8 cellular contexts compared by ENCODE assay signal in genomic region chr21:20997633-20998455, GRCh38. TPM values are rescaled to one million over a fixed set of nuclear protein-coding genes. Genes with fewer than 3 reads are reported as not detected.
DNase-seq lines count a peak whose midpoint lies in the region; ATAC-seq and TF ChIP-seq lines count a peak whose summit lies in the region.

Gene NCAM2, plus strand, starts transcription at chr21:20998409.

- BruUV-seq in MCF 10A (replicated peaks; lab: Mats Ljungman, UMichigan): no TSS peak

- intact Hi-C loops in MCF 10A (cut with micrococcal nuclease): loop anchor here (5.0 kb wide), 1 partner anchor 1794 kb away; no protein-coding TSS in a partner anchor

- no peak within 1 kb of the TSS for H3K4me3 Mint-ChIP-seq in MCF 10A (ENCODE audit: unreplicated experiment)
- H3K4me3 Mint-ChIP-seq in activated CD4-positive, alpha-beta memory T cell treated with anti-CD3 and anti-CD28 coated beads, Interleukin-2, amount 10 ng/mL, durations not matched to agents 7 days and 5 days: peak within 1 kb of the TSS; percentile 48

- 0 to 1% methylated on average over 68 to 86 of the region's 86 CpGs for WGBS in lung, 2 donors

- peaks cover 0 to 5% of the 10 kb centered on the region in 2 donors for H3K4me1 ChIP-seq in lung (ENCODE audit: control insufficient read depth in 2 of 2, insufficient read depth in 2 of 2, low read length in 2 of 2)

- TF ChIP-seq CTCF in MCF 10A (IDR thresholded peaks at IDR 0.05; ENCODE audit: unreplicated experiment) (no peak), lung (IDR thresholded peaks at IDR 0.05; ENCODE audit: control extremely low read depth, extremely low read depth) (no peak)

- H3K27me3 ChIP-seq in lung (ENCODE audit: control insufficient read depth, insufficient read depth): no peaks in the 10 kb centered on the region

- H3K4me3 ChIP-seq in lung: peak within 1 kb of the TSS; percentile 37

- no peaks in the 10 kb centered on the region for H3K36me3 Mint-ChIP-seq in MCF 10A (ENCODE audit: insufficient read depth, unreplicated experiment)
- H3K36me3 Mint-ChIP-seq in activated CD4-positive, alpha-beta memory T cell treated with anti-CD3 and anti-CD28 coated beads, Interleukin-2, amount 10 ng/mL, durations not matched to agents 7 days and 5 days (ENCODE audit: low read depth): no peaks in the 10 kb centered on the region

- peak; percentile 88 for ATAC-seq in lung (ENCODE audit: insufficient read depth, low FRiP score)

- in situ Hi-C loops in T47D (cut with HindIII; ENCODE audit: low pct_unique_long_range_greater_than_20kb, low sequenced_read_pairs): no loop called here

- H3K4me1 Mint-ChIP-seq in MCF 10A (ENCODE audit: insufficient read depth, unreplicated experiment): peaks cover 5% of the 10 kb centered on the region
- H3K4me1 Mint-ChIP-seq in activated CD4-positive, alpha-beta memory T cell treated with anti-CD3 and anti-CD28 coated beads, Interleukin-2, amount 10 ng/mL, durations not matched to agents 7 days and 5 days: peaks cover 11% of the 10 kb centered on the region

- POLR2A ChIA-PET in MCF 10A (lab: Yijun Ruan, JAX): no interaction called here
- POLR2A ChIA-PET in activated CD4-positive, alpha-beta memory T cell treated with anti-CD3 and anti-CD28 coated beads, Interleukin-2, amount 10 ng/mL, durations not matched to agents 7 days and 5 days (lab: Charles Lee): no interaction called here

- H3K27ac Mint-ChIP-seq in MCF 10A (ENCODE audit: low read depth, unreplicated experiment): no peak within 1 kb of the TSS
- H3K27ac Mint-ChIP-seq in activated CD4-positive, alpha-beta memory T cell treated with anti-CD3 and anti-CD28 coated beads, Interleukin-2, amount 10 ng/mL, durations not matched to agents 7 days and 5 days: no peak within 1 kb of the TSS

- H3K9me3 ChIP-seq in lung (ENCODE audit: control insufficient read depth in 2 of 2, insufficient read depth in 1 of 2, low read length in 1 of 2): no peaks in the 10 kb centered on the region

- CTCF ChIA-PET in MCF 10A (lab: Yijun Ruan, JAX): interaction anchor here (0.6 kb wide), 2 partner anchors 919 to 1272 kb away, joined by 3 to 4 read pairs; no protein-coding TSS in a partner anchor
- CTCF ChIA-PET in activated CD4-positive, alpha-beta memory T cell treated with anti-CD3 and anti-CD28 coated beads, Interleukin-2, amount 10 ng/mL, durations not matched to agents 7 days and 5 days (lab: Charles Lee): no interaction called here

- no peaks in the 10 kb centered on the region for H3K36me3 ChIP-seq in lung (ENCODE audit: control insufficient read depth in 2 of 2, insufficient read depth in 2 of 2, low read length in 2 of 2)

- H3K9me3 Mint-ChIP-seq in MCF 10A (ENCODE audit: unreplicated experiment): no peaks in the 10 kb centered on the region
- no peaks in the 10 kb centered on the region for H3K9me3 Mint-ChIP-seq in activated CD4-positive, alpha-beta memory T cell treated with anti-CD3 and anti-CD28 coated beads, Interleukin-2, amount 10 ng/mL, durations not matched to agents 7 days and 5 days

- H3K27ac ChIP-seq in lung (ENCODE audit: low read depth in 1 of 2, low read length in 1 of 2): no peak within 1 kb of the TSS

- peak; percentile 59 to 92 for DNase-seq in T47D (ENCODE audit: low read depth in 1 of 2, low spot score in 1 of 2)
- DNase-seq in MCF 10A (ENCODE audit: unreplicated experiment): no peak
- DNase-seq in NCI-H2171 treated with DMSO at 0.1 percent for 48 hours (lab: John Stamatoyannopoulos, UW): peak; percentile 39
- peak; percentile 57 for DNase-seq in activated CD4-positive, alpha-beta memory T cell treated with anti-CD3 and anti-CD28 coated beads, Interleukin-2, amount 10 ng/mL, durations not matched to agents 7 days and 5 days
- peak; percentile 27 for DNase-seq in effector CD8-positive, alpha-beta T cell (lab: John Stamatoyannopoulos, UW)
- peak; percentile 52 for DNase-seq in lung (ENCODE audit: low spot score)
- DNase-seq in stimulated activated CD4-positive, alpha-beta T cell treated with anti-CD3 and anti-CD28 coated beads, TNF-alpha, amount 100 ng/mL, for 1 hour (ENCODE audit: low read depth in 3 of 3, low spot score in 1 of 3): peak in 2 of 3 donors; percentile 43 to 46
- DNase-seq in HT-29 (ENCODE audit: low spot score): no peak

- H3K27me3 Mint-ChIP-seq in MCF 10A (ENCODE audit: insufficient read depth, unreplicated experiment): no peaks in the 10 kb centered on the region
- H3K27me3 Mint-ChIP-seq in activated CD4-positive, alpha-beta memory T cell treated with anti-CD3 and anti-CD28 coated beads, Interleukin-2, amount 10 ng/mL, durations not matched to agents 7 days and 5 days: peaks cover 25% of the 10 kb centered on the region

RNA-seq across cellular contexts. Expression of gene NCAM2, which starts in this region (rescaled TPM):
- total RNA-seq in MCF 10A (2022) (not detected in 2 replicates), lung (10 to 100 TPM in 1 of 2 donors, 1 to 10 TPM in 1; 9.0 to 11.7 TPM)
- not detected for total RNA-seq in activated CD4-positive, alpha-beta memory T cell treated with anti-CD3 and anti-CD28 coated beads, Interleukin-2, amount 10 ng/mL, durations not matched to agents 7 days and 5 days
- polyA plus RNA-seq in lung: 1 to 10 TPM in 1 of 2 donors, under 1 TPM in 1; 0.45 to 2.7 TPM
- total RNA-seq in HT-29 (2014; rRNA removed; shearing (Covaris generic)): not detected in 2 replicates

Comparison
In these comparisons a context has a peak if more than half of its experiments do, and no peak if none do; other contexts are left out.
1. DNase-seq: peak in T47D (2 of 2), NCI-H2171 treated with DMSO at 0.1 percent for 48 hours (single experiment), effector CD8-positive, alpha-beta T cell (single experiment), lung (single experiment) and stimulated activated CD4-positive, alpha-beta T cell treated with anti-CD3 and anti-CD28 coated beads, TNF-alpha, amount 100 ng/mL, for 1 hour (2 of 3); none in MCF 10A (single experiment) and HT-29 (single experiment).
2. Peak in DNase-seq in activated CD4-positive, alpha-beta memory T cell treated with anti-CD3 and anti-CD28 coated beads, Interleukin-2, amount 10 ng/mL, durations not matched to agents 7 days and 5 days; RNA of the gene not detected or under 1 TPM.